ENCODE assay signal across 8 cellular contexts in genomic region chr21:44872266-44872567, GRCh38. TPM values are rescaled to one million over a fixed set of nuclear protein-coding genes. Genes with fewer than 3 reads are reported as not detected.
A peak's percentile ranks its signal among the peaks of the same experiment; 100 is the strongest.
DNase-seq lines count a peak whose midpoint lies in the region; ATAC-seq and TF ChIP-seq lines count a peak whose summit lies in the region.

No MANE protein-coding gene starts in this region.

- TF ChIP-seq CTCF in fibroblast of mammary gland (conservative IDR thresholded peaks at IDR 0.05; ENCODE audit: control insufficient read depth, insufficient read depth, low read depth, low read length) = no peak

- H3K27me3 ChIP-seq in SJSA1 (replicated peaks) = no peaks in the 10 kb centered on the region

- peak overlapping the region; percentile 96 for H3K27ac ChIP-seq in SJSA1

- H3K36me3 ChIP-seq in SJSA1 = peaks cover 44% of the 10 kb centered on the region

- ATAC-seq in HG02840 (IDR thresholded peaks at IDR 0.05; ENCODE audit: low FRiP score, unreplicated experiment) = no peak

- no peak for DNase-seq in SJSA1 (ENCODE audit: low read depth in 1 of 2, low spot score in 2 of 2)
- no peak for DNase-seq in fibroblast of mammary gland (ENCODE audit: low read depth)
- peak; percentile 37 for DNase-seq in renal cortical epithelial cell (ENCODE audit: low read depth)
- DNase-seq in foreskin melanocyte = no peak
- DNase-seq in G401 (ENCODE audit: low spot score) = no peak
- no peak for DNase-seq in middle frontal gyrus (ENCODE audit: extremely low spot score, low spot score)

- no peaks in the 10 kb centered on the region for H3K9me3 ChIP-seq in SJSA1 (replicated peaks)

- in situ Hi-C loops in G401 (cut with HindIII; ENCODE audit: low sequenced_read_pairs) = no loop called here

- H3K4me3 ChIP-seq in GM08714 (ENCODE audit: low read length) (peak overlapping the region; percentile 83), SJSA1 (peak overlapping the region; percentile 81), fibroblast of mammary gland (ENCODE audit: control insufficient read depth, low read depth, low read length) (peak overlapping the region; percentile 77)

- H3K4me1 ChIP-seq in SJSA1 (replicated peaks) = peaks cover 71% of the 10 kb centered on the region

RNA-seq across cellular contexts. Expression of gene PTTG1IP, which starts 1.3 kb away (rescaled TPM):
- 403 and 590 TPM in 2 replicates for total RNA-seq in SJSA1 (2014; rRNA removed; shearing (Covaris generic))
- total RNA-seq in renal cortical epithelial cell = 617 and 707 TPM in 2 replicates
- total RNA-seq in G401 (2014; rRNA removed; shearing (Covaris generic)) = 172 and 243 TPM in 2 replicates

RNA-seq across cellular contexts. Expression of gene ITGB2, which starts 48.5 kb away (rescaled TPM):
- 116 and 120 TPM in 2 replicates for total RNA-seq in SJSA1 (2014; rRNA removed; shearing (Covaris generic))
- 6.1 and 8.8 TPM in 2 replicates for total RNA-seq in renal cortical epithelial cell
- not detected in 2 replicates for total RNA-seq in G401 (2014; rRNA removed; shearing (Covaris generic))

RNA-seq across cellular contexts. Expression of gene SUMO3, which starts 54.4 kb away (rescaled TPM):
- 137 and 173 TPM in 2 replicates for total RNA-seq in SJSA1 (2014; rRNA removed; shearing (Covaris generic))
- total RNA-seq in renal cortical epithelial cell = 72.8 and 74.5 TPM in 2 replicates
- 54.2 and 59.0 TPM in 2 replicates for total RNA-seq in G401 (2014; rRNA removed; shearing (Covaris generic))

Comparison
In these comparisons a context has a peak if more than half of its experiments do, and no peak if none do; other contexts are left out.
1. RNA of gene ITGB2, which starts 48.5 kb away (total RNA-seq): 116 to 120 TPM in SJSA1; 6.1 to 8.8 TPM in renal cortical epithelial cell and not detected in G401; every median in the first group is over 10 times any median in the second.
2. Peak in every context shown above with its lines, with median percentiles within 50 percentile points of each other: H3K4me3 ChIP-seq.